ENCODE assay signal across 2 cellular contexts in the genomic region with DNA sequence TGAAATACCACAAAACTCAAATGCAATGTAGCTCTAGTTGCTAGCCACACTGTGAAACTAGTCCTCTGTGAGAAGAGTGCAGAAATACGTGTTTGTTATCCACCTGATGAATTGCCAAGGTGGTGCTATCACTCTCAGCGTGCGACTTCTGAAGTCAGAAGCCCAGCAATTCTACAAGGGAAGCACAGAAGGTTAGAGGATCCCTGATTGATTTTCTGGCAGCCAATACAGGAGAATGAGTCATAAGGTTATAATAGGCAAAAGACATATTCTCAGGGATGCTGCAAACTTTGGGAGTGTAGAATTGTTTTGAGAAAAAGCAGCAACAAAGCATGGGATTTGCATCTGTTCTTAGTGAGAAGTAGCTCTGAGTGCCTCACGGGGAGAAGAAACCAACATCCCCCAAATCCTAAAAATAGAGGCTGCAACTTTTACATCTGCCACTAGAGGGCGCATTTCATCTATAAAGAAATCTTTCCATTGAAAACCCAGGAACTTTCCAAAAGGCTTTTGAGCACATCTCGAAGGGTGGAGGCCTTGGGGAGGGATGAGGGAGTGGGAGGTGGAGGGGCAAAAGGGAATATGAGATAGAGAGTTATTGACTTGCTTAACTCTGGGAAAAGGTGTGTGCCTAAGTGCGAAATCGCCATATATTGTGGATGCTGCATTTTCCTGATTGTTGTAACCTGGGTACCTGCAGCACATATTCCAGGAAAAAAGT.
TF ChIP-seq lines count a peak whose summit lies in the region.

No MANE protein-coding gene starts in this region.

TF ChIP-seq in SK-N-SH treated with all-trans-retinoic acid at 6 μM for 48 hours, 23 proteins besides CTCF, POLR2A, EP300 and RAD21 (continued from another document):
- TF ChIP-seq, protein P1, sequence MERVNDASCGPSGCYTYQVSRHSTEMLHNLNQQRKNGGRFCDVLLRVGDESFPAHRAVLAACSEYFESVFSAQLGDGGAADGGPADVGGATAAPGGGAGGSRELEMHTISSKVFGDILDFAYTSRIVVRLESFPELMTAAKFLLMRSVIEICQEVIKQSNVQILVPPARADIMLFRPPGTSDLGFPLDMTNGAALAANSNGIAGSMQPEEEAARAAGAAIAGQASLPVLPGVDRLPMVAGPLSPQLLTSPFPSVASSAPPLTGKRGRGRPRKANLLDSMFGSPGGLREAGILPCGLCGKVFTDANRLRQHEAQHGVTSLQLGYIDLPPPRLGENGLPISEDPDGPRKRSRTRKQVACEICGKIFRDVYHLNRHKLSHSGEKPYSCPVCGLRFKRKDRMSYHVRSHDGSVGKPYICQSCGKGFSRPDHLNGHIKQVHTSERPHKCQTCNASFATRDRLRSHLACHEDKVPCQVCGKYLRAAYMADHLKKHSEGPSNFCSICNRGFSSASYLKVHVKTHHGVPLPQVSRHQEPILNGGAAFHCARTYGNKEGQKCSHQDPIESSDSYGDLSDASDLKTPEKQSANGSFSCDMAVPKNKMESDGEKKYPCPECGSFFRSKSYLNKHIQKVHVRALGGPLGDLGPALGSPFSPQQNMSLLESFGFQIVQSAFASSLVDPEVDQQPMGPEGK (CRISPR knock-in tag; IDR thresholded peaks at IDR 0.05; ENCODE audit: borderline replicate concordance), result no peak
- TF ChIP-seq RARB (CRISPR knock-in tag; IDR thresholded peaks at IDR 0.05) (no peak), BACH2 (CRISPR knock-in tag; IDR thresholded peaks at IDR 0.05; ENCODE audit: borderline replicate concordance) (no peak)
- TF ChIP-seq, protein P2, sequence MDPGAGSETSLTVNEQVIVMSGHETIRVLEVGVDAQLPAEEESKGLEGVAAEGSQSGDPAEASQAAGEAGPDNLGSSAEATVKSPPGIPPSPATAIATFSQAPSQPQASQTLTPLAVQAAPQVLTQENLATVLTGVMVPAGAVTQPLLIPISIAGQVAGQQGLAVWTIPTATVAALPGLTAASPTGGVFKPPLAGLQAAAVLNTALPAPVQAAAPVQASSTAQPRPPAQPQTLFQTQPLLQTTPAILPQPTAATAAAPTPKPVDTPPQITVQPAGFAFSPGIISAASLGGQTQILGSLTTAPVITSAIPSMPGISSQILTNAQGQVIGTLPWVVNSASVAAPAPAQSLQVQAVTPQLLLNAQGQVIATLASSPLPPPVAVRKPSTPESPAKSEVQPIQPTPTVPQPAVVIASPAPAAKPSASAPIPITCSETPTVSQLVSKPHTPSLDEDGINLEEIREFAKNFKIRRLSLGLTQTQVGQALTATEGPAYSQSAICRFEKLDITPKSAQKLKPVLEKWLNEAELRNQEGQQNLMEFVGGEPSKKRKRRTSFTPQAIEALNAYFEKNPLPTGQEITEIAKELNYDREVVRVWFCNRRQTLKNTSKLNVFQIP (CRISPR knock-in tag; IDR thresholded peaks at IDR 0.05; ENCODE audit: borderline replicate concordance, low read depth), result no peak
TF ChIP-seq in SK-N-SH treated with all-trans-retinoic acid at 6 μM for 48 hours: peak in this region for 0.

TF ChIP-seq in endothelial cell of umbilical vein, 7 proteins besides CTCF, POLR2A, EP300 and RAD21 (continued from another document):
- TF ChIP-seq FOS (IDR thresholded peaks at IDR 0.05; ENCODE audit: borderline replicate concordance, insufficient read depth, low read length), result no peak
- no peak for TF ChIP-seq POLR2AphosphoS5 (IDR thresholded peaks at IDR 0.05; ENCODE audit: insufficient read depth, low read depth, low read length)
